Comparison of ENCODE assay signal across 8 cellular contexts in the genomic region with DNA sequence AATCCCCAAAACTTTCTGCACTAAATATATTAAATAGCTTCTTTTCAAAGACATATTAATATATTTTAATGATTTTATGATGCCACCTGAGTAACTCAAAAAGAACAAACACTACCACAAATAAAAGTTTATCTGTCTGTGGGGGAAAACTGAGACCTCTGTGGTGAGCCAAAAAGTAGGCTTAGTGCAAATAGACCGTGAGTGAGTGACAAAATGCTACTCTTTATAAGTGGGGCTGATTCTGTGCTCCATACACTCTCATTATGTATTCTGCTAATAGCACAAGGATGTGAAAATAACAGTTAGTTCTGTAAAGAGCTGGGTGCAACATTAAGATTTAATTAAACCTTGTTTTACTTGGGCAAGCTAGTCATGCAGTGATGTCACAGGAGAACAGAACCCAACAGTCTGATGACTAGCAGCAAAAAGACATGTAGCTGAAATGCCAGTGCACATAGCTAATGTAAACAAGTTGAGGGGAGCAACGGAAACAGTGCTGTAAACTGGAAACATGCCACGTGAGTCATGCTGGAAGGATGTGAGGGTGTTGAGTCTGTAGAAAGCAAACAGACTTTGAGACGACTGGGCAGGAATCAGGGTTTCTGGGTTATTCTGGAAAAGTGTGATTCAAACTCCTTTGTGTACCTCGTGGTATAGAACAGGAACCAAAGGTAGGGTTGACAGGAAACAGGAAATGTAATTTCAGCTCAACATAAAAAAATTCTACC.
A peak's percentile ranks its signal among the peaks of the same experiment; 100 is the strongest.
DNase-seq lines count a peak whose midpoint lies in the region; ATAC-seq, FAIRE-seq and TF ChIP-seq lines count a peak whose summit lies in the region.

No MANE protein-coding gene starts in this region.

- H3K27ac ChIP-seq in keratinocyte (ENCODE audit: control insufficient read depth, insufficient read depth, low read length): no peak overlapping the region
- H3K27ac ChIP-seq in Karpas-422 (ENCODE audit: low read length): no peak overlapping the region

- H3K4me3 ChIP-seq in keratinocyte (ENCODE audit: control insufficient read depth in 2 of 3, extremely low read depth in 1 of 3, insufficient read depth in 2 of 3, low read depth in 1 of 3, low read length in 3 of 3): no peak overlapping the region
- no peak overlapping the region for H3K4me3 ChIP-seq in Karpas-422 (ENCODE audit: low read length)

- no peaks in the 10 kb centered on the region for H3K9me2 ChIP-seq in Karpas-422 (replicated peaks; ENCODE audit: insufficient read depth, low read length)

- TF ChIP-seq CTCF in keratinocyte (optimal IDR thresholded peaks at IDR 0.05 in 1 of 3, IDR thresholded peaks at IDR 0.05 in 1 of 3, conservative IDR thresholded peaks at IDR 0.05 in 1 of 3; ENCODE audit: extremely low read depth in 1 of 3, insufficient read depth in 2 of 3, low read length in 3 of 3): no peak

- H4K20me1 ChIP-seq in keratinocyte (ENCODE audit: control insufficient read depth, extremely low read depth, insufficient read depth, low read length): no peaks in the 10 kb centered on the region
- no peaks in the 10 kb centered on the region for H4K20me1 ChIP-seq in Karpas-422 (ENCODE audit: insufficient read depth, low read depth, low read length)

- DNase-seq in NCI-H345 (lab: John Stamatoyannopoulos, UW) (peak; percentile 26), NCI-H345 treated with DMSO at 0.1 percent for 48 hours (lab: John Stamatoyannopoulos, UW; ENCODE audit: unreplicated experiment) (no peak), amniotic stem cell (lab: John Stamatoyannopoulos, UW) (peak; percentile 98), keratinocyte (ENCODE audit: low read depth, low spot score) (no peak), ureter (ENCODE audit: low spot score) (peak; percentile 68), Karpas-422 (no peak)
- DNase-seq in activated CD4-positive, alpha-beta T cell treated with anti-CD3 and anti-CD28 coated beads for 1 hour: no peak

- ATAC-seq in GM21825 (IDR thresholded peaks at IDR 0.05; ENCODE audit: unreplicated experiment): no peak

- H3K4me1 ChIP-seq in keratinocyte (ENCODE audit: control insufficient read depth, extremely low read depth, insufficient read depth, low read length) (no peaks in the 10 kb centered on the region), Karpas-422 (ENCODE audit: low read length) (no peaks in the 10 kb centered on the region)

- peak overlapping the region; percentile 27 for H2AFZ ChIP-seq in keratinocyte (ENCODE audit: control insufficient read depth, low read length)
- no peak overlapping the region for H2AFZ ChIP-seq in Karpas-422 (ENCODE audit: low read length)

- H3K9me3 ChIP-seq in keratinocyte (ENCODE audit: control insufficient read depth, low read depth, low read length): no peaks in the 10 kb centered on the region
- H3K9me3 ChIP-seq in Karpas-422 (ENCODE audit: low read length): peaks cover 20% of the 10 kb centered on the region

- no peak overlapping the region for H3K9ac ChIP-seq in keratinocyte (ENCODE audit: control insufficient read depth, extremely low read depth, insufficient read depth, low read length)
- no peak overlapping the region for H3K9ac ChIP-seq in Karpas-422 (ENCODE audit: low read length)

- no peaks in the 10 kb centered on the region for H3K9me1 ChIP-seq in keratinocyte (ENCODE audit: control insufficient read depth, extremely low read depth, insufficient read depth, low read length)

- dilution Hi-C loops in keratinocyte (cut with MboI; ENCODE audit: extremely low pct_ligation_motif_present, low sequenced_read_pairs): no loop called here

- FAIRE-seq in keratinocyte (lab: Jason Lieb, UNC): peak; percentile 89

- no peaks in the 10 kb centered on the region for H3K36me3 ChIP-seq in keratinocyte (ENCODE audit: control insufficient read depth in 2 of 2, extremely low read depth in 1 of 2, insufficient read depth in 2 of 2, low read length in 2 of 2)
- H3K36me3 ChIP-seq in Karpas-422 (ENCODE audit: insufficient read depth, low read length): no peaks in the 10 kb centered on the region

- H3K27me3 ChIP-seq in keratinocyte (ENCODE audit: control insufficient read depth, extremely low read depth, insufficient read depth, low read length) (no peaks in the 10 kb centered on the region), Karpas-422 (ENCODE audit: low read length) (no peaks in the 10 kb centered on the region)

- H3K4me2 ChIP-seq in keratinocyte (ENCODE audit: control insufficient read depth, extremely low read depth, insufficient read depth, low read depth, low read length): no peak overlapping the region
- no peak overlapping the region for H3K4me2 ChIP-seq in Karpas-422 (ENCODE audit: low read depth, low read length, poor library complexity, severe bottlenecking)

- no peaks in the 10 kb centered on the region for H3K79me2 ChIP-seq in keratinocyte (ENCODE audit: control insufficient read depth, insufficient read depth, low read length)
- no peaks in the 10 kb centered on the region for H3K79me2 ChIP-seq in Karpas-422 (ENCODE audit: low read length)

Comparison
In these comparisons a context has a peak if more than half of its experiments do, and no peak if none do; other contexts are left out.
1. DNase-seq: peak in NCI-H345 (single experiment), amniotic stem cell (single experiment) and ureter (single experiment); none in NCI-H345 treated with DMSO at 0.1 percent for 48 hours (single experiment), keratinocyte (single experiment), Karpas-422 (single experiment) and activated CD4-positive, alpha-beta T cell treated with anti-CD3 and anti-CD28 coated beads for 1 hour (single experiment).